ENCODE assay signal across 1 cellular context in genomic region chr3:149715247-149715646, GRCh38.
TF ChIP-seq lines count a peak whose summit lies in the region.

No MANE protein-coding gene starts in this region.

TF ChIP-seq in IMR-90, 13 proteins besides CTCF, POLR2A, EP300 and RAD21:
- TF ChIP-seq NFE2L2 (IDR thresholded peaks at IDR 0.05; ENCODE audit: low read depth, low read length) (no peak), ELK1 (IDR thresholded peaks at IDR 0.05; ENCODE audit: borderline replicate concordance, low read depth, low read length) (no peak), MAZ (IDR thresholded peaks at IDR 0.05; ENCODE audit: borderline replicate concordance, low read depth, low read length) (no peak), CEBPB (IDR thresholded peaks at IDR 0.05; ENCODE audit: low read depth, low read length) (no peak), RFX5 (IDR thresholded peaks at IDR 0.05; ENCODE audit: low read depth, low read length) (no peak), MAFK (IDR thresholded peaks at IDR 0.05; ENCODE audit: low read depth, low read length) (no peak), MXI1 (IDR thresholded peaks at IDR 0.05; ENCODE audit: borderline replicate concordance, low read depth, low read length) (no peak)
